ENCODE assay signal across 33 cellular contexts in the genomic region with DNA sequence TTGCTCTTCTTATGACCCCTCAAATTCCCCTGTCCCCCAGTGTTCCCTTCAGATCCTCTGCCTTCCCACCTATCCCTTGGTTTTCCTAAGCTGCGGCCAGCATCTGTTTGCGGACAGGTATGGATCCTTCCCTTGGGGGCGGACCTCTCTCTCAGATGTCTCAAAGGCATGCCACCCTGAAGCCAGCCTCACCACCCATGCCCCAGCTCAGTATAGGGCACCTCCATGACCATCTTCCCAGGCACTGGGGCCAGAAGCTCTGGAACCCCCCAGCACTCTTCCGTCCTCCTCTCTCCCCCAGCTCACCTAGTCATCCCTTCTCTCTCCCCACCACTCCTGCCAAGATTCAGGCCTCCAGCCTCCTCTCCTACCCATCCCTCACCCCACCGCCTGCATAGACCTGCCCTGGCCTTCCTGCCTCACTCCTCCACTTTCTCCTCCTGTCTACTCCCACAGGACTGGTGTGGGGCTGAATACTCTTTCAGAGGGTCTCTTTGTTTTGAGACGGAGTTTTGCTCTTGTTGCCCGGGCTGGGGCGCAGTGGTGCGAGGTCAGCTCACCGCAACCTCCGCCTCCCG. TPM values are rescaled to one million over a fixed set of nuclear protein-coding genes. Genes with fewer than 3 reads are reported as not detected.
"Had no signal": no experiment of that assay in that cellular context is flagged by ENCODE, and none has a peak within 500 bp of the region (broad histone marks: within the 10 kb centered on the region; RNA-seq: fewer than 3 reads in every experiment).

No MANE protein-coding gene starts in this region.

- DNase-seq: activated CD4-positive, alpha-beta memory T cell treated with anti-CD3 and anti-CD28 coated beads for 36 hours; activated CD4-positive, alpha-beta T cell treated with anti-CD3 and anti-CD28 coated beads, Interleukin-2, amount 10 ng/mL, durations not matched to agents 24 days and 14 days; activated CD8-positive, alpha-beta memory T cell treated with anti-CD3 and anti-CD28 coated beads, Interleukin-2, amount 50 U/mL, for 4 hours; activated gamma-delta T cell; activated naive CD4-positive, alpha-beta T cell treated with anti-CD3 and anti-CD28 coated beads, Interleukin-2, amount 10 ng/mL, durations not matched to agents 7 days and 5 days; activated naive CD8-positive, alpha-beta T cell treated with anti-CD3 and anti-CD28 coated beads, Interleukin-2, amount 10 ng/mL, durations not matched to agents 7 days and 5 days; activated T-cell treated with anti-CD3 and anti-CD28 coated beads, Interleukin-2, amount 50 U/mL, for 24 hours; brain microvascular endothelial cell; central memory CD4-positive, alpha-beta T cell; foreskin fibroblast; heart left ventricle; hypothalamus; immature natural killer cell; kidney; left colon; mammary epithelial cell; midbrain; naive thymus-derived CD4-positive, alpha-beta T cell; stimulated activated CD4-positive, alpha-beta T cell treated with anti-CD3 and anti-CD28 coated beads, Interleukin-12 subunit alpha, Interleukin-12 subunit beta, amount 100 ng/mL, for 4 hours; stimulated activated CD4-positive, alpha-beta T cell treated with anti-CD3 and anti-CD28 coated beads, Interleukin-4, amount 100 ng/mL, for 1 hour; T-cell; T-helper 9 cell; thyroid gland; upper lobe of right lung; WERI-Rb-1 had no signal

- H3K36me3 ChIP-seq: brain microvascular endothelial cell, upper lobe of right lung had no signal

- H3K9me3 ChIP-seq: heart left ventricle, thyroid gland, upper lobe of right lung had no signal

- H3K36me3 Mint-ChIP-seq: activated CD4-positive, alpha-beta memory T cell treated with anti-CD3 and anti-CD28 coated beads for 36 hours; activated naive CD4-positive, alpha-beta T cell treated with anti-CD3 and anti-CD28 coated beads, Interleukin-2, amount 10 ng/mL, durations not matched to agents 7 days and 5 days; immature natural killer cell; stimulated activated effector memory CD8-positive, alpha-beta T cell treated with anti-CD3 and anti-CD28 coated beads, Interleukin-12 subunit alpha, Interleukin-12 subunit beta, amount 100 ng/mL, for 72 hours had no signal

- H3K9me3 Mint-ChIP-seq: activated CD4-positive, alpha-beta memory T cell treated with anti-CD3 and anti-CD28 coated beads for 36 hours; activated CD4-positive, alpha-beta T cell treated with anti-CD3 and anti-CD28 coated beads, Interleukin-2, amount 10 ng/mL, durations not matched to agents 24 days and 14 days; activated naive CD4-positive, alpha-beta T cell treated with anti-CD3 and anti-CD28 coated beads, Interleukin-2, amount 10 ng/mL, durations not matched to agents 7 days and 5 days; activated naive CD8-positive, alpha-beta T cell treated with anti-CD3 and anti-CD28 coated beads, Interleukin-2, amount 10 ng/mL, durations not matched to agents 7 days and 5 days; activated T-cell treated with anti-CD3 and anti-CD28 coated beads, Interleukin-2, amount 50 U/mL, for 24 hours; immature natural killer cell; naive thymus-derived CD4-positive, alpha-beta T cell; stimulated activated effector memory CD8-positive, alpha-beta T cell treated with anti-CD3 and anti-CD28 coated beads, Interleukin-12 subunit alpha, Interleukin-12 subunit beta, amount 100 ng/mL, for 72 hours; stimulated activated naive CD8-positive, alpha-beta T cell treated with anti-CD3 and anti-CD28 coated beads, Interleukin-15, Interleukin-2, amounts not matched to agents 100 ng/mL and 50 ng/mL, for 24 hours; T-cell had no signal

- H3K4me3 Mint-ChIP-seq: activated CD4-positive, alpha-beta memory T cell treated with anti-CD3 and anti-CD28 coated beads for 36 hours; activated CD4-positive, alpha-beta T cell treated with anti-CD3 and anti-CD28 coated beads, Interleukin-2, amount 10 ng/mL, durations not matched to agents 24 days and 14 days; activated naive CD4-positive, alpha-beta T cell treated with anti-CD3 and anti-CD28 coated beads, Interleukin-2, amount 10 ng/mL, durations not matched to agents 7 days and 5 days; activated naive CD8-positive, alpha-beta T cell treated with anti-CD3 and anti-CD28 coated beads, Interleukin-2, amount 10 ng/mL, durations not matched to agents 7 days and 5 days; activated T-cell treated with anti-CD3 and anti-CD28 coated beads, Interleukin-2, amount 50 U/mL, for 24 hours; stimulated activated effector memory CD8-positive, alpha-beta T cell treated with anti-CD3 and anti-CD28 coated beads, Interleukin-12 subunit alpha, Interleukin-12 subunit beta, amount 100 ng/mL, for 72 hours; stimulated activated naive CD8-positive, alpha-beta T cell treated with anti-CD3 and anti-CD28 coated beads, Interleukin-15, Interleukin-2, amounts not matched to agents 100 ng/mL and 50 ng/mL, for 24 hours had no signal

- H3K27me3 ChIP-seq: brain microvascular endothelial cell, heart left ventricle, thyroid gland, upper lobe of right lung had no signal

- H3K27ac ChIP-seq: brain microvascular endothelial cell, heart left ventricle, skin epidermis, upper lobe of right lung, WERI-Rb-1 had no signal

- ATAC-seq: activated CD4-positive, CD25-positive, alpha-beta regulatory T cell treated with anti-CD3 and anti-CD28 coated beads, Interleukin-2, amount 50 U/mL, for 24 hours; esophagus mucosa; heart left ventricle; left colon; naive thymus-derived CD4-positive, alpha-beta T cell; sciatic nerve; stimulated activated effector memory CD8-positive, alpha-beta T cell treated with anti-CD3 and anti-CD28 coated beads, Interleukin-12 subunit alpha, Interleukin-12 subunit beta, amount 100 ng/mL, for 72 hours; T-cell; upper lobe of right lung had no signal

- FAIRE-seq: astrocyte, kidney, TTC549 had no signal

- H3K4me1 Mint-ChIP-seq: stimulated activated effector memory CD8-positive, alpha-beta T cell treated with anti-CD3 and anti-CD28 coated beads, Interleukin-12 subunit alpha, Interleukin-12 subunit beta, amount 100 ng/mL, for 72 hours had no signal

- H3K27ac Mint-ChIP-seq: activated CD4-positive, alpha-beta memory T cell treated with anti-CD3 and anti-CD28 coated beads for 36 hours; activated CD4-positive, alpha-beta T cell treated with anti-CD3 and anti-CD28 coated beads, Interleukin-2, amount 10 ng/mL, durations not matched to agents 24 days and 14 days; activated naive CD4-positive, alpha-beta T cell treated with anti-CD3 and anti-CD28 coated beads, Interleukin-2, amount 10 ng/mL, durations not matched to agents 7 days and 5 days; activated naive CD8-positive, alpha-beta T cell treated with anti-CD3 and anti-CD28 coated beads, Interleukin-2, amount 10 ng/mL, durations not matched to agents 7 days and 5 days; activated T-cell treated with anti-CD3 and anti-CD28 coated beads, Interleukin-2, amount 50 U/mL, for 24 hours; naive thymus-derived CD4-positive, alpha-beta T cell; stimulated activated effector memory CD8-positive, alpha-beta T cell treated with anti-CD3 and anti-CD28 coated beads, Interleukin-12 subunit alpha, Interleukin-12 subunit beta, amount 100 ng/mL, for 72 hours; stimulated activated naive CD8-positive, alpha-beta T cell treated with anti-CD3 and anti-CD28 coated beads, Interleukin-15, Interleukin-2, amounts not matched to agents 100 ng/mL and 50 ng/mL, for 24 hours; T-cell had no signal

- H3K4me3 ChIP-seq: heart left ventricle, skin epidermis, thyroid gland, upper lobe of right lung had no signal

RNA-seq across cellular contexts. Expression of gene LRRC75B, which starts 2.2 kb away (rescaled TPM):
- polyA plus RNA-seq: naive thymus-derived CD4-positive, alpha-beta T cell had no signal
